1 cellular context compared by ENCODE assay signal in the genomic region with DNA sequence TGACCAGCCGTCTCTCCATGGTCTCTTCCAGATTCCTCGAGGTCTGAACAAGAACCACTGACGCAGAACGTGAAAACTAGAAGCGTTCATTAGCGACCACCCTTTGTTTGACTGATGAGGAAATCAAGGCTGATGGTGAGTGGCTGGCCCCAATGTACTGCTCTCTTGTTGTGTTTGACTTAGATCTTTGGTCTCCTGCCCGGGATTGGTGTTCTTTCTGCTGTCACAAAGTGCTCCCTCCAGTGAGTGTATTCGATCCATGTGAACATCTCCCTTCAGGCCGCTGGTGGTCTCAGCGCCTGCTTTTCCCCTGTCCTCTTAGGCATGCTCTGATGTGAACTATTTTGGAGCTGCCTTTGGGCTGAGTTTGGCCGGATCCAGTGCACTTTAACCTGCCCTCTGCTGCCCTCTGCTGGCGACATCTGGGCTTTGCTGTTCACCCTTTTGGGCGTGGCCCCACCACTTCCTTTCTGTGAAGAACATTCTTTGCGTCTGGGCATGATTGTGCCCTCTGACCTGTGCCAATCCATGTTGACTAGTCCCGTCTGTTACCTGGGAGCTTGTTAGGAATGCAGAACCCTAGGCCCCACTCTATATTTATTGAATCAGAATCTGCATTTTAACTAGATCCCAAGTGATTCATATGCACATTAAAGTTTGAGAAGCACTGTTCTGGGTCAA.
TF ChIP-seq lines count a peak whose summit lies in the region.

No MANE protein-coding gene starts in this region.

TF ChIP-seq in HepG2, 621 proteins besides CTCF, POLR2A, EP300 and RAD21 (continued from another document and continues in another):
- TF ChIP-seq ZNF121 (CRISPR knock-in tag; IDR thresholded peaks at IDR 0.05) (no peak; the same call in 1 of the 2 replicates), ZNF572 (CRISPR knock-in tag; IDR thresholded peaks at IDR 0.05) (no peak; the same call in 1 of the 2 replicates), KLF16 (CRISPR knock-in tag; IDR thresholded peaks at IDR 0.05) (peak in 1 of 2 experiments; percentile 87; a peak in 2 of 4 replicates), ZNF607 (CRISPR knock-in tag; IDR thresholded peaks at IDR 0.05; ENCODE audit: borderline replicate concordance) (no peak; the same call in 1 of the 2 replicates), SIN3B (IDR thresholded peaks at IDR 0.05; ENCODE audit: low read length) (peak; percentile 63; the same call in 1 of the 2 replicates), TOE1 (CRISPR knock-in tag; IDR thresholded peaks at IDR 0.05) (no peak), ZNF781 (CRISPR knock-in tag; IDR thresholded peaks at IDR 0.05; ENCODE audit: borderline replicate concordance, not compliant biosample characterization) (peak; percentile 72), ONECUT2 (CRISPR knock-in tag; IDR thresholded peaks at IDR 0.05) (no peak), PHB2 (IDR thresholded peaks at IDR 0.05; ENCODE audit: partially characterized antibody) (no peak), KLF6 (CRISPR knock-in tag; IDR thresholded peaks at IDR 0.05) (peak; percentile 93; the same call in 1 of the 2 replicates), FOXA1 (IDR thresholded peaks at IDR 0.05) (no peak), FOXA1 (CRISPR knock-in tag; IDR thresholded peaks at IDR 0.05) (peak; percentile 34; the same call in 1 of the 2 replicates), SOX6 (IDR thresholded peaks at IDR 0.05) (no peak), SOX6 (CRISPR knock-in tag; IDR thresholded peaks at IDR 0.05) (peak; percentile 90), ADNP (CRISPR knock-in tag; IDR thresholded peaks at IDR 0.05) (no peak), ZNF484 (CRISPR knock-in tag; IDR thresholded peaks at IDR 0.05; ENCODE audit: borderline replicate concordance, low read depth) (0 out of 2 replicates have a peak, but pooled peaks have one; percentile 39), ZNF746 (CRISPR knock-in tag; IDR thresholded peaks at IDR 0.05) (0 out of 2 replicates have a peak, but pooled peaks have one; percentile 65), ZNF343 (CRISPR knock-in tag; IDR thresholded peaks at IDR 0.05) (no peak), PAWR (CRISPR knock-in tag; IDR thresholded peaks at IDR 0.05; ENCODE audit: borderline replicate concordance) (no peak), ZNF788 (CRISPR knock-in tag; IDR thresholded peaks at IDR 0.05; ENCODE audit: borderline replicate concordance) (peak; percentile 71; the same call in 1 of the 2 replicates), MIER3 (CRISPR knock-in tag; IDR thresholded peaks at IDR 0.05; ENCODE audit: borderline replicate concordance) (peak; percentile 88; the same call in 1 of the 2 replicates), MIXL1 (CRISPR knock-in tag; IDR thresholded peaks at IDR 0.05) (peak; percentile 82), CAMTA2 (CRISPR knock-in tag; IDR thresholded peaks at IDR 0.05; ENCODE audit: borderline replicate concordance) (no peak), MLLT10 (CRISPR knock-in tag; IDR thresholded peaks at IDR 0.05) (no peak)
- TF ChIP-seq, protein P1, sequence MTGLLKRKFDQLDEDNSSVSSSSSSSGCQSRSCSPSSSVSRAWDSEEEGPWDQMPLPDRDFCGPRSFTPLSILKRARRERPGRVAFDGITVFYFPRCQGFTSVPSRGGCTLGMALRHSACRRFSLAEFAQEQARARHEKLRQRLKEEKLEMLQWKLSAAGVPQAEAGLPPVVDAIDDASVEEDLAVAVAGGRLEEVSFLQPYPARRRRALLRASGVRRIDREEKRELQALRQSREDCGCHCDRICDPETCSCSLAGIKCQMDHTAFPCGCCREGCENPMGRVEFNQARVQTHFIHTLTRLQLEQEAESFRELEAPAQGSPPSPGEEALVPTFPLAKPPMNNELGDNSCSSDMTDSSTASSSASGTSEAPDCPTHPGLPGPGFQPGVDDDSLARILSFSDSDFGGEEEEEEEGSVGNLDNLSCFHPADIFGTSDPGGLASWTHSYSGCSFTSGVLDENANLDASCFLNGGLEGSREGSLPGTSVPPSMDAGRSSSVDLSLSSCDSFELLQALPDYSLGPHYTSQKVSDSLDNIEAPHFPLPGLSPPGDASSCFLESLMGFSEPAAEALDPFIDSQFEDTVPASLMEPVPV (CRISPR knock-in tag; IDR thresholded peaks at IDR 0.05), result 0 out of 2 replicates have a peak, but pooled peaks have one; percentile 4
- TF ChIP-seq, protein P2, sequence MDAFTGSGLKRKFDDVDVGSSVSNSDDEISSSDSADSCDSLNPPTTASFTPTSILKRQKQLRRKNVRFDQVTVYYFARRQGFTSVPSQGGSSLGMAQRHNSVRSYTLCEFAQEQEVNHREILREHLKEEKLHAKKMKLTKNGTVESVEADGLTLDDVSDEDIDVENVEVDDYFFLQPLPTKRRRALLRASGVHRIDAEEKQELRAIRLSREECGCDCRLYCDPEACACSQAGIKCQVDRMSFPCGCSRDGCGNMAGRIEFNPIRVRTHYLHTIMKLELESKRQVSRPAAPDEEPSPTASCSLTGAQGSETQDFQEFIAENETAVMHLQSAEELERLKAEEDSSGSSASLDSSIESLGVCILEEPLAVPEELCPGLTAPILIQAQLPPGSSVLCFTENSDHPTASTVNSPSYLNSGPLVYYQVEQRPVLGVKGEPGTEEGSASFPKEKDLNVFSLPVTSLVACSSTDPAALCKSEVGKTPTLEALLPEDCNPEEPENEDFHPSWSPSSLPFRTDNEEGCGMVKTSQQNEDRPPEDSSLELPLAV (CRISPR knock-in tag; conservative IDR thresholded peaks at IDR 0.05; ENCODE audit: low read depth), result no peak
- TF ChIP-seq, protein P3, sequence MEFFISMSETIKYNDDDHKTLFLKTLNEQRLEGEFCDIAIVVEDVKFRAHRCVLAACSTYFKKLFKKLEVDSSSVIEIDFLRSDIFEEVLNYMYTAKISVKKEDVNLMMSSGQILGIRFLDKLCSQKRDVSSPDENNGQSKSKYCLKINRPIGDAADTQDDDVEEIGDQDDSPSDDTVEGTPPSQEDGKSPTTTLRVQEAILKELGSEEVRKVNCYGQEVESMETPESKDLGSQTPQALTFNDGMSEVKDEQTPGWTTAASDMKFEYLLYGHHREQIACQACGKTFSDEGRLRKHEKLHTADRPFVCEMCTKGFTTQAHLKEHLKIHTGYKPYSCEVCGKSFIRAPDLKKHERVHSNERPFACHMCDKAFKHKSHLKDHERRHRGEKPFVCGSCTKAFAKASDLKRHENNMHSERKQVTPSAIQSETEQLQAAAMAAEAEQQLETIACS (CRISPR knock-in tag; IDR thresholded peaks at IDR 0.05), result no peak
- TF ChIP-seq, protein P4, sequence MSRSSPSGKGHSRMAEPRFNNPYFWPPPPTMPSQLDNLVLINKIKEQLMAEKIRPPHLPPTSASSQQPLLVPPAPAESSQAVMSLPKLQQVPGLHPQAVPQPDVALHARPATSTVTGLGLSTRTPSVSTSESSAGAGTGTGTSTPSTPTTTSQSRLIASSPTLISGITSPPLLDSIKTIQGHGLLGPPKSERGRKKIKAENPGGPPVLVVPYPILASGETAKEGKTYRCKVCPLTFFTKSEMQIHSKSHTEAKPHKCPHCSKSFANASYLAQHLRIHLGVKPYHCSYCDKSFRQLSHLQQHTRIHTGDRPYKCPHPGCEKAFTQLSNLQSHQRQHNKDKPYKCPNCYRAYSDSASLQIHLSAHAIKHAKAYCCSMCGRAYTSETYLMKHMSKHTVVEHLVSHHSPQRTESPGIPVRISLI (CRISPR knock-in tag; IDR thresholded peaks at IDR 0.05; ENCODE audit: borderline replicate concordance), result peak; percentile 81; the same call in 1 of the 2 replicates
- TF ChIP-seq, protein P5, sequence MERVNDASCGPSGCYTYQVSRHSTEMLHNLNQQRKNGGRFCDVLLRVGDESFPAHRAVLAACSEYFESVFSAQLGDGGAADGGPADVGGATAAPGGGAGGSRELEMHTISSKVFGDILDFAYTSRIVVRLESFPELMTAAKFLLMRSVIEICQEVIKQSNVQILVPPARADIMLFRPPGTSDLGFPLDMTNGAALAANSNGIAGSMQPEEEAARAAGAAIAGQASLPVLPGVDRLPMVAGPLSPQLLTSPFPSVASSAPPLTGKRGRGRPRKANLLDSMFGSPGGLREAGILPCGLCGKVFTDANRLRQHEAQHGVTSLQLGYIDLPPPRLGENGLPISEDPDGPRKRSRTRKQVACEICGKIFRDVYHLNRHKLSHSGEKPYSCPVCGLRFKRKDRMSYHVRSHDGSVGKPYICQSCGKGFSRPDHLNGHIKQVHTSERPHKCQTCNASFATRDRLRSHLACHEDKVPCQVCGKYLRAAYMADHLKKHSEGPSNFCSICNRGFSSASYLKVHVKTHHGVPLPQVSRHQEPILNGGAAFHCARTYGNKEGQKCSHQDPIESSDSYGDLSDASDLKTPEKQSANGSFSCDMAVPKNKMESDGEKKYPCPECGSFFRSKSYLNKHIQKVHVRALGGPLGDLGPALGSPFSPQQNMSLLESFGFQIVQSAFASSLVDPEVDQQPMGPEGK (CRISPR knock-in tag; IDR thresholded peaks at IDR 0.05), result peak; percentile 76
- TF ChIP-seq, protein P6, sequence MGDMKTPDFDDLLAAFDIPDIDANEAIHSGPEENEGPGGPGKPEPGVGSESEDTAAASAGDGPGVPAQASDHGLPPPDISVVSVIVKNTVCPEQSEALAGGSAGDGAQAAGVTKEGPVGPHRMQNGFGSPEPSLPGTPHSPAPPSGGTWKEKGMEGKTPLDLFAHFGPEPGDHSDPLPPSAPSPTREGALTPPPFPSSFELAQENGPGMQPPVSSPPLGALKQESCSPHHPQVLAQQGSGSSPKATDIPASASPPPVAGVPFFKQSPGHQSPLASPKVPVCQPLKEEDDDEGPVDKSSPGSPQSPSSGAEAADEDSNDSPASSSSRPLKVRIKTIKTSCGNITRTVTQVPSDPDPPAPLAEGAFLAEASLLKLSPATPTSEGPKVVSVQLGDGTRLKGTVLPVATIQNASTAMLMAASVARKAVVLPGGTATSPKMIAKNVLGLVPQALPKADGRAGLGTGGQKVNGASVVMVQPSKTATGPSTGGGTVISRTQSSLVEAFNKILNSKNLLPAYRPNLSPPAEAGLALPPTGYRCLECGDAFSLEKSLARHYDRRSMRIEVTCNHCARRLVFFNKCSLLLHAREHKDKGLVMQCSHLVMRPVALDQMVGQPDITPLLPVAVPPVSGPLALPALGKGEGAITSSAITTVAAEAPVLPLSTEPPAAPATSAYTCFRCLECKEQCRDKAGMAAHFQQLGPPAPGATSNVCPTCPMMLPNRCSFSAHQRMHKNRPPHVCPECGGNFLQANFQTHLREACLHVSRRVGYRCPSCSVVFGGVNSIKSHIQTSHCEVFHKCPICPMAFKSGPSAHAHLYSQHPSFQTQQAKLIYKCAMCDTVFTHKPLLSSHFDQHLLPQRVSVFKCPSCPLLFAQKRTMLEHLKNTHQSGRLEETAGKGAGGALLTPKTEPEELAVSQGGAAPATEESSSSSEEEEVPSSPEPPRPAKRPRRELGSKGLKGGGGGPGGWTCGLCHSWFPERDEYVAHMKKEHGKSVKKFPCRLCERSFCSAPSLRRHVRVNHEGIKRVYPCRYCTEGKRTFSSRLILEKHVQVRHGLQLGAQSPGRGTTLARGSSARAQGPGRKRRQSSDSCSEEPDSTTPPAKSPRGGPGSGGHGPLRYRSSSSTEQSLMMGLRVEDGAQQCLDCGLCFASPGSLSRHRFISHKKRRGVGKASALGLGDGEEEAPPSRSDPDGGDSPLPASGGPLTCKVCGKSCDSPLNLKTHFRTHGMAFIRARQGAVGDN (CRISPR knock-in tag; IDR thresholded peaks at IDR 0.05), result peak; percentile 89
- TF ChIP-seq, protein P7, sequence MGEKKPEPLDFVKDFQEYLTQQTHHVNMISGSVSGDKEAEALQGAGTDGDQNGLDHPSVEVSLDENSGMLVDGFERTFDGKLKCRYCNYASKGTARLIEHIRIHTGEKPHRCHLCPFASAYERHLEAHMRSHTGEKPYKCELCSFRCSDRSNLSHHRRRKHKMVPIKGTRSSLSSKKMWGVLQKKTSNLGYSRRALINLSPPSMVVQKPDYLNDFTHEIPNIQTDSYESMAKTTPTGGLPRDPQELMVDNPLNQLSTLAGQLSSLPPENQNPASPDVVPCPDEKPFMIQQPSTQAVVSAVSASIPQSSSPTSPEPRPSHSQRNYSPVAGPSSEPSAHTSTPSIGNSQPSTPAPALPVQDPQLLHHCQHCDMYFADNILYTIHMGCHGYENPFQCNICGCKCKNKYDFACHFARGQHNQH (CRISPR knock-in tag; IDR thresholded peaks at IDR 0.05), result peak; percentile 86; the same call in 1 of the 2 replicates
- TF ChIP-seq, protein P8, sequence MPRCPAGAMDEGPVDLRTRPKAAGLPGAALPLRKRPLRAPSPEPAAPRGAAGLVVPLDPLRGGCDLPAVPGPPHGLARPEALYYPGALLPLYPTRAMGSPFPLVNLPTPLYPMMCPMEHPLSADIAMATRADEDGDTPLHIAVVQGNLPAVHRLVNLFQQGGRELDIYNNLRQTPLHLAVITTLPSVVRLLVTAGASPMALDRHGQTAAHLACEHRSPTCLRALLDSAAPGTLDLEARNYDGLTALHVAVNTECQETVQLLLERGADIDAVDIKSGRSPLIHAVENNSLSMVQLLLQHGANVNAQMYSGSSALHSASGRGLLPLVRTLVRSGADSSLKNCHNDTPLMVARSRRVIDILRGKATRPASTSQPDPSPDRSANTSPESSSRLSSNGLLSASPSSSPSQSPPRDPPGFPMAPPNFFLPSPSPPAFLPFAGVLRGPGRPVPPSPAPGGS (CRISPR knock-in tag; IDR thresholded peaks at IDR 0.05), result peak; percentile 44; the same call in 1 of the 2 replicates
- TF ChIP-seq, protein P9, sequence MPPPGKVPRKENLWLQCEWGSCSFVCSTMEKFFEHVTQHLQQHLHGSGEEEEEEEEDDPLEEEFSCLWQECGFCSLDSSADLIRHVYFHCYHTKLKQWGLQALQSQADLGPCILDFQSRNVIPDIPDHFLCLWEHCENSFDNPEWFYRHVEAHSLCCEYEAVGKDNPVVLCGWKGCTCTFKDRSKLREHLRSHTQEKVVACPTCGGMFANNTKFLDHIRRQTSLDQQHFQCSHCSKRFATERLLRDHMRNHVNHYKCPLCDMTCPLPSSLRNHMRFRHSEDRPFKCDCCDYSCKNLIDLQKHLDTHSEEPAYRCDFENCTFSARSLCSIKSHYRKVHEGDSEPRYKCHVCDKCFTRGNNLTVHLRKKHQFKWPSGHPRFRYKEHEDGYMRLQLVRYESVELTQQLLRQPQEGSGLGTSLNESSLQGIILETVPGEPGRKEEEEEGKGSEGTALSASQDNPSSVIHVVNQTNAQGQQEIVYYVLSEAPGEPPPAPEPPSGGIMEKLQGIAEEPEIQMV (CRISPR knock-in tag; IDR thresholded peaks at IDR 0.05; ENCODE audit: low read depth), result peak; percentile 93
- TF ChIP-seq, protein P10, sequence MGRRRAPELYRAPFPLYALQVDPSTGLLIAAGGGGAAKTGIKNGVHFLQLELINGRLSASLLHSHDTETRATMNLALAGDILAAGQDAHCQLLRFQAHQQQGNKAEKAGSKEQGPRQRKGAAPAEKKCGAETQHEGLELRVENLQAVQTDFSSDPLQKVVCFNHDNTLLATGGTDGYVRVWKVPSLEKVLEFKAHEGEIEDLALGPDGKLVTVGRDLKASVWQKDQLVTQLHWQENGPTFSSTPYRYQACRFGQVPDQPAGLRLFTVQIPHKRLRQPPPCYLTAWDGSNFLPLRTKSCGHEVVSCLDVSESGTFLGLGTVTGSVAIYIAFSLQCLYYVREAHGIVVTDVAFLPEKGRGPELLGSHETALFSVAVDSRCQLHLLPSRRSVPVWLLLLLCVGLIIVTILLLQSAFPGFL (CRISPR knock-in tag; IDR thresholded peaks at IDR 0.05), result no peak
- TF ChIP-seq, protein P11, sequence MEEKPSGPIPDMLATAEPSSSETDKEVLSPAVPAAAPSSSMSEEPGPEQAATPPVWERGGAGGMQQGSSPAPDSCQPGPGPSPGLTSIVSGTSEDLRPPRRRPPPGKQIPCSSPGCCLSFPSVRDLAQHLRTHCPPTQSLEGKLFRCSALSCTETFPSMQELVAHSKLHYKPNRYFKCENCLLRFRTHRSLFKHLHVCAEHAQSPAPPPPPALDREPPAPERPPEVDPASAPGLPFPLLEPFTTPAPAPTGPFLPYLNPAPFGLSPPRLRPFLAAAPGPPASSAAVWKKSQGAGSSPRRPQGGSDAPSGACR (CRISPR knock-in tag; IDR thresholded peaks at IDR 0.05), result no peak; the same call in 1 of the 2 replicates
